1 cellular context compared by ENCODE assay signal in genomic region chr1:22332795-22333499, GRCh38.
TF ChIP-seq lines count a peak whose summit lies in the region.

No MANE protein-coding gene starts in this region.

TF ChIP-seq in HCT116, 20 proteins besides CTCF, POLR2A, EP300 and RAD21 (continued from another document):
- TF ChIP-seq REST (IDR thresholded peaks at IDR 0.05; ENCODE audit: low read depth) (no peak), ZNF274 (IDR thresholded peaks at IDR 0.05; ENCODE audit: low read depth, low read length) (no peak), CBX3 (IDR thresholded peaks at IDR 0.05; ENCODE audit: low read depth) (no peak), EZH2 (IDR thresholded peaks at IDR 0.05) (no peak), TCF7L2 (IDR thresholded peaks at IDR 0.05; ENCODE audit: borderline replicate concordance, extremely low read depth, insufficient read depth, insufficient read length) (no peak), POLR2AphosphoS5 (IDR thresholded peaks at IDR 0.05; ENCODE audit: low read depth, low read length) (no peak), ATF3 (IDR thresholded peaks at IDR 0.05) (no peak), EZH2phosphoT487 (IDR thresholded peaks at IDR 0.05; ENCODE audit: borderline replicate concordance) (no peak)
